In the genomic region with DNA sequence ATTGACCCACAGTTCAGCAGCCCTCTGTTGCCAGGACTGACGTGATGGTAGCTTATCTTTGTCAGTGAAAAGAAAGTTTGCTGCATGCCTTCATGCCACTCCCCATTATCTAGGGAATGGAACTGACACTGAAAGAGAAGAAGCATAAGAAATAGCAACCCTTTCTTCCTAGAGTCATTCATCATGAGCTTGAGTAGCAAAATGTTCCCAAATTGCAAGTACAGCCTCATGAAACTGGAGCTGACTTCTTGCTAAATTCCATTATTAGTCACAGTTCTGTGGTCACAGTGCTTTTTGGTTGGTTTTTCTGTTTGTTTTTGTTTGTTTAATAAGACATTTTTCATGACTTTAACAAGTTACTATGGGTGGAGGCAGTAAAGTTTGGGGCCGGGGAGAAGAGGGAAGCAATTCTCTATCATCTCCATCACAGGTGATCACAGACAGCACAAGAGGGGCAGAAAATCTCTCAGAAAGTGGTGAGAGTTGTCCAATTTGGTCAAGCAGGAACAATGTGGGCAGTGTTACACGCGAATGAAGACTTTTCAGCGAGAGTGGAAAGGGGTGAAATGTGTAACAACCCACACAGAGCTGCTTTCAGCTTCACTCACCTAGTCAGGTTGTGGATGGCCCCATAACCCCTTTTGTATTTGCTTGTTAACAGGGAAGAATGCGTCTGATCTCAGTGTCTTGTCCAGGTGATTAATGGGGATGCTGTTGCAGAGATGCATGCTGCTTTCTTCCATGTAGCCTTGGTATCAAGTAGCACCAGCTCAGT, we compare ENCODE assay signal across 1 cellular context.
TF ChIP-seq lines count a peak whose summit lies in the region.

No MANE protein-coding gene starts in this region.

TF ChIP-seq in GM12878, 131 proteins besides CTCF, POLR2A, EP300 and RAD21 (continued from another document):
- TF ChIP-seq, protein P1, sequence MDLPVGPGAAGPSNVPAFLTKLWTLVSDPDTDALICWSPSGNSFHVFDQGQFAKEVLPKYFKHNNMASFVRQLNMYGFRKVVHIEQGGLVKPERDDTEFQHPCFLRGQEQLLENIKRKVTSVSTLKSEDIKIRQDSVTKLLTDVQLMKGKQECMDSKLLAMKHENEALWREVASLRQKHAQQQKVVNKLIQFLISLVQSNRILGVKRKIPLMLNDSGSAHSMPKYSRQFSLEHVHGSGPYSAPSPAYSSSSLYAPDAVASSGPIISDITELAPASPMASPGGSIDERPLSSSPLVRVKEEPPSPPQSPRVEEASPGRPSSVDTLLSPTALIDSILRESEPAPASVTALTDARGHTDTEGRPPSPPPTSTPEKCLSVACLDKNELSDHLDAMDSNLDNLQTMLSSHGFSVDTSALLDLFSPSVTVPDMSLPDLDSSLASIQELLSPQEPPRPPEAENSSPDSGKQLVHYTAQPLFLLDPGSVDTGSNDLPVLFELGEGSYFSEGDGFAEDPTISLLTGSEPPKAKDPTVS (IDR thresholded peaks at IDR 0.05; ENCODE audit: low read depth, low read length) = no peak
- TF ChIP-seq RBBP5 (conservative IDR thresholded peaks at IDR 0.05) (no peak), NR2C2 (IDR thresholded peaks at IDR 0.05; ENCODE audit: borderline replicate concordance, control insufficient read depth, insufficient read length, low read depth) (no peak), IKZF2 (IDR thresholded peaks at IDR 0.05) (peak; percentile 79 to 82), POU2F2 (IDR thresholded peaks at IDR 0.05; ENCODE audit: borderline replicate concordance, low read depth, low read length) (no peak), CREB1 (IDR thresholded peaks at IDR 0.05; ENCODE audit: low read depth) (no peak), REST (IDR thresholded peaks at IDR 0.05; ENCODE audit: low read depth, low read length) (no peak)
